Comparison of ENCODE assay signal across 28 cellular contexts in the genomic region with DNA sequence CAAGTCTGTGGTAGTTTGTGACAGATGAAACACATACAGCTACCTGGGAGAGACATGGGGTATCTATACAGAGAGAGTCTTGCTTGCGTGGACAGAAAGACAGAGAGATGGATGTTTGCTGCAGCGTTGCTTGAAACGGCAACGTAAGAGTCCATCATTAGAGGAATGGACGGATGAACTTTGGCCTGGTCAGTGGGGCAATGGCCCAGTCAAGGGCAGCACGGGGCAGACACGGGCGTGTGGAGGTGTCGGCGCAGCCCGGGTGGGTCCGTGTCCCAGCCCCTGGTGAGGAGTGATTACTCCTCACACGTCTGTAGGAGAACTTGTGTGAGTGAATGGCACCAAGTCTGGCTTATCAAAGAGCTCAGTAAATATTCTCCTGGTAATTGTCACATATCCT. TPM values are rescaled to one million over a fixed set of nuclear protein-coding genes. Genes with fewer than 3 reads are reported as not detected.
"Had no signal": no experiment of that assay in that cellular context is flagged by ENCODE, and none has a peak within 500 bp of the region (broad histone marks: within the 10 kb centered on the region; RNA-seq: fewer than 3 reads in every experiment).

No MANE protein-coding gene starts in this region.

- H3K4me3 ChIP-seq: pancreas, prostate gland, skin epidermis, smooth muscle cell, suprapubic skin, testis, tibial artery, transverse colon, upper lobe of right lung, uterus had no signal

- H3K4me1 ChIP-seq: prostate gland, suprapubic skin, testis, tibial artery, upper lobe of right lung, uterus had no signal

- H3K4me2 ChIP-seq: smooth muscle cell had no signal

- H3K36me3 ChIP-seq: neutrophil, pancreas, prostate gland, suprapubic skin, tibial artery, transverse colon, upper lobe of right lung, uterus had no signal

- H3K9me3 ChIP-seq: neutrophil, pancreas, prostate gland, suprapubic skin, testis, tibial artery, transverse colon, upper lobe of right lung, uterus had no signal

- FAIRE-seq: pancreas had no signal

- ATAC-seq: naive thymus-derived CD4-positive, alpha-beta T cell; natural killer cell; pancreas; right cardiac atrium; sciatic nerve; stimulated activated memory B cell treated with anti-CD40 and anti-IgM and Interleukin-4, amounts not matched to agents 10 μg/mL and 1 μg/mL and 100 μg/mL, for 72 hours; stimulated activated naive CD8-positive, alpha-beta T cell treated with anti-CD3 and anti-CD28 coated beads, Interleukin-15, amount 100 ng/mL, for 72 hours; stimulated activated naive CD8-positive, alpha-beta T cell treated with anti-CD3 and anti-CD28 coated beads, Interleukin-15, Interleukin-2, amounts not matched to agents 100 U/mL and 50 U/mL, for 24 hours; upper lobe of right lung had no signal

- H3K27me3 ChIP-seq: pancreas, testis, transverse colon, upper lobe of right lung, uterus had no signal

- H3K27ac ChIP-seq: neutrophil, pancreas, prostate gland, skin epidermis, suprapubic skin, testis, tibial artery, transverse colon, upper lobe of right lung, uterus had no signal

- DNase-seq: naive thymus-derived CD4-positive, alpha-beta T cell; natural killer cell; nephron progenitor cell; nucleus accumbens; pancreas; retina; right cardiac atrium; stimulated activated CD4-positive, alpha-beta T cell treated with anti-CD3 and anti-CD28 coated beads, Interleukin-1b, Interleukin-23, amount 100 ng/mL, for 48 hours; stimulated activated CD4-positive, alpha-beta T cell treated with anti-CD3 and anti-CD28 coated beads, Interleukin-4, amount 100 ng/mL, for 1 hour; stimulated activated CD4-positive, alpha-beta T cell treated with anti-CD3 and anti-CD28 coated beads, Interleukin-4, amount 100 ng/mL, for 4 hours; stimulated activated CD8-positive, alpha-beta memory T cell treated with anti-CD3 and anti-CD28 coated beads, Interleukin-4, amount 100 ng/mL, for 48 hours; stimulated activated naive CD4-positive, alpha-beta T cell; stimulated activated naive CD8-positive, alpha-beta T cell treated with anti-CD3 and anti-CD28 coated beads, Interleukin-15, amount 100 ng/mL, for 72 hours; stimulated activated naive CD8-positive, alpha-beta T cell treated with anti-CD3 and anti-CD28 coated beads, Interleukin-15, Interleukin-2, amounts not matched to agents 100 U/mL and 50 U/mL, for 24 hours; substantia nigra; testis; transverse colon; upper lobe of right lung had no signal

RNA-seq across cellular contexts. Expression of a gene that starts 21.9 kb away (rescaled TPM):
- total RNA-seq: natural killer cell, pulmonary artery endothelial cell had no signal
- polyA plus RNA-seq: naive thymus-derived CD4-positive, alpha-beta T cell had no signal
